In the genomic region with DNA sequence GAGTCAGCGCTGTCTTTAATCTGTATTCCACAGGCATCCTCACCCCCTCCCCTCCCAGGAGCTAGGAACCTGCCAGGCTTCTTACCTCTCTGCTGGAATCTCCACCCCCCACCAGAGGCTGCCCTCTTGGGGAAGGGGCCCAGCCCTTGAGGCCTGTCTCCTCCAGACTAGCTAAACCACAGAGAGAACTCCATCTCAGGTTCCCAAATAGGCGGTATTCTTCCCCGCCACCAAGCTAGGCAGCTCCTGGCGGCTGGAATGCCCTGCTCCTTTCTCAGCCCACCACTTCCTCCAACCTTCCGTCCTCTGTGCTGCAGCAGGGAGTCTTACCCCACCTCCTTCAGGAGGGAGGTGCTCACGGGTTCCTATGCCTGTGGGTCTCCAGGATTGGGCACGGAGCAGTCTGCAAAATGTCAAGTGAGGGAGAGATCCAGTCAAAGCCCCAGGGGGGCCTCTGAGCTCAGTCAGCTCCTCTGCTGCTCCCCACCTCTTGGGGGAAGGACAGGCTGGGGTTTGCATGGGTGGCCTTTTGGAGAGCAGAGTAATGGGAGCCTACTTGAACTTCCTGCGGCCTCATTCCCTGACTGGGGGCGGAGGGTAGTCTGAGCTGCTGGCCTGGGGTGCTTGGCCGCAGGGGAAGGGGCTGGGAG, we compare ENCODE assay signal across 9 cellular contexts. TPM values are rescaled to one million over a fixed set of nuclear protein-coding genes. Genes with fewer than 3 reads are reported as not detected.
DNase-seq lines count a peak whose midpoint lies in the region; ATAC-seq and TF ChIP-seq lines count a peak whose summit lies in the region.
"Had no signal": no experiment of that assay in that cellular context is flagged by ENCODE, and none has a peak within 500 bp of the region (broad histone marks: within the 10 kb centered on the region; RNA-seq: fewer than 3 reads in every experiment).

No MANE protein-coding gene starts in this region.

- peaks cover 77% of the 10 kb centered on the region for H3K79me2 ChIP-seq in mammary epithelial cell (ENCODE audit: insufficient read depth, low read length)
- no peaks in the 10 kb centered on the region for H3K79me2 ChIP-seq in mesendoderm (ENCODE audit: control insufficient read depth, insufficient read depth, low read length)

- no peaks in the 10 kb centered on the region for H3K27me3 ChIP-seq in mammary epithelial cell (ENCODE audit: insufficient read depth, low read length)
- no peaks in the 10 kb centered on the region for H3K27me3 ChIP-seq in mesendoderm (ENCODE audit: insufficient read depth, low read length, poor library complexity)
- H3K27me3 ChIP-seq: pancreas had no signal

- ATAC-seq in HG02884 (IDR thresholded peaks at IDR 0.05; ENCODE audit: unreplicated experiment): no peak
- no peak for ATAC-seq in HG03469 (IDR thresholded peaks at IDR 0.05; ENCODE audit: unreplicated experiment)

- H2BK5ac ChIP-seq in mesendoderm (ENCODE audit: low read length): no peak overlapping the region

- DNase-seq in CD1c-positive myeloid dendritic cell (ENCODE audit: extremely low spot score) (peak; percentile 4), HT-29 (ENCODE audit: low spot score) (peak; percentile 59), mammary epithelial cell (no peak), mesendoderm (peak; percentile 98), mesenteric fat pad (ENCODE audit: low spot score) (no peak), NCI-H774 (lab: John Stamatoyannopoulos, UW) (no peak)

- dilution Hi-C loops in mammary epithelial cell (cut with HindIII; ENCODE audit: low sequenced_read_pairs): no loop called here

- in situ Hi-C loops in mammary epithelial cell (cut with MboI; ENCODE audit: low sequenced_read_pairs in 2 of 2): loop anchor here in 1 of 2 donors (25.0 kb wide), 1 partner anchor 419 kb away; no protein-coding TSS in a partner anchor

- peak overlapping the region; percentile 96 for H3K56ac ChIP-seq in mesendoderm (ENCODE audit: low read length)

- H3K4me1 ChIP-seq in mammary epithelial cell (ENCODE audit: insufficient read depth, low read length) (peaks cover 45% of the 10 kb centered on the region), mesendoderm (ENCODE audit: control insufficient read depth, low read depth, low read length) (peaks cover 8% of the 10 kb centered on the region)

- TF ChIP-seq CTCF in mammary epithelial cell (conservative IDR thresholded peaks at IDR 0.05 in 1 of 2, IDR thresholded peaks at IDR 0.05 in 1 of 2; ENCODE audit: extremely low read depth in 1 of 2, insufficient read depth in 1 of 2, low read depth in 1 of 2, low read length in 2 of 2): peak; percentile 26 to 41

- H3K9ac ChIP-seq in mammary epithelial cell (ENCODE audit: insufficient read depth, low read length) (peak overlapping the region; percentile 16), mesendoderm (ENCODE audit: low read length) (peak overlapping the region; percentile 70)

- H2AFZ ChIP-seq in mammary epithelial cell (ENCODE audit: low read depth, low read length): no peak overlapping the region

- H3K4ac ChIP-seq in mesendoderm (ENCODE audit: low read depth, low read length): no peak overlapping the region

- no peak overlapping the region for H3K23ac ChIP-seq in mesendoderm (ENCODE audit: low read length)

- BruUV-seq in mammary epithelial cell (replicated peaks; lab: Mats Ljungman, UMichigan): no TSS peak

- H3K9me3 ChIP-seq in mammary epithelial cell (replicated peaks; ENCODE audit: insufficient read depth, low read length): no peaks in the 10 kb centered on the region
- H3K9me3 ChIP-seq: pancreas had no signal

- WGBS in mammary epithelial cell (ENCODE audit: low coverage, missing lambda C conversion rate): 3% methylated on average over 6 of the region's 10 CpGs
- WGBS in mesendoderm (ENCODE audit: extremely low coverage, insufficient coverage, low lambda C conversion rate): no CpG with 5 or more reads among the region's 10 CpGs

- H2BK15ac ChIP-seq in mesendoderm (replicated peaks; ENCODE audit: low read depth): no peak overlapping the region

- CTCF ChIA-PET in mammary epithelial cell (lab: Charles Lee; ENCODE audit: low non-redundant PET): no interaction called here

- H4K8ac ChIP-seq in mesendoderm (ENCODE audit: low read depth, low read length): no peak overlapping the region

- no peak overlapping the region for H4K5ac ChIP-seq in mesendoderm (ENCODE audit: low read length)

- H3K18ac ChIP-seq in mesendoderm (ENCODE audit: low read length): peak overlapping the region; percentile 62

- no peak overlapping the region for H2BK120ac ChIP-seq in mesendoderm (ENCODE audit: low read depth, low read length)

- H3K4me3 ChIP-seq in mammary epithelial cell (replicated peaks in 1 of 3; ENCODE audit: insufficient read depth in 1 of 3, low read depth in 2 of 3, low read length in 3 of 3): peak overlapping the region in 1 of 3 experiments; percentile 37
- no peak overlapping the region for H3K4me3 ChIP-seq in mesendoderm (ENCODE audit: low read length)

- peaks cover 9% of the 10 kb centered on the region for H4K20me1 ChIP-seq in mammary epithelial cell (ENCODE audit: insufficient read depth, low read length)

- intact Hi-C loops in mammary epithelial cell (cut with micrococcal nuclease): loop anchor here (1.0 kb wide), 1 partner anchor 138 kb away; no protein-coding TSS in a partner anchor

- H3K79me1 ChIP-seq in mesendoderm (ENCODE audit: low read length): no peaks in the 10 kb centered on the region

- H3K36me3 ChIP-seq in mammary epithelial cell (ENCODE audit: insufficient read depth, low read length) (no peaks in the 10 kb centered on the region), mesendoderm (ENCODE audit: control insufficient read depth, insufficient read depth, low read length) (no peaks in the 10 kb centered on the region)
- H3K36me3 ChIP-seq: pancreas had no signal

- no peak overlapping the region for H2AK5ac ChIP-seq in mesendoderm (ENCODE audit: low read length)

- H3K4me2 ChIP-seq in mammary epithelial cell (ENCODE audit: insufficient read depth, low read depth, low read length): peak overlapping the region; percentile 88
- peak overlapping the region; percentile 68 for H3K4me2 ChIP-seq in mesendoderm (ENCODE audit: low read length)

- H3K27ac ChIP-seq in mammary epithelial cell (ENCODE audit: insufficient read depth, low read depth, low read length): peak overlapping the region; percentile 12
- peak overlapping the region; percentile 55 for H3K27ac ChIP-seq in mesendoderm (ENCODE audit: low read depth, low read length)

RNA-seq across cellular contexts. Expression of a gene that starts 55.7 kb away (rescaled TPM):
- 296 and 304 TPM in 2 replicates for total RNA-seq in HT-29 (2014; rRNA removed; shearing (Covaris generic))
- total RNA-seq in mammary epithelial cell (100 to 1,000 TPM; 109 to 173 TPM), mesenteric fat pad (39.9 TPM)
- polyA plus RNA-seq in mammary epithelial cell: 71.5 TPM
- polyA minus RNA-seq in mammary epithelial cell: 152 TPM
- 59.1 TPM for polyA plus RNA-seq in mesendoderm (2013, experiment 1 of 2)
- polyA plus RNA-seq in mesendoderm (2013, experiment 2 of 2): 55.4 TPM

Comparison
In these comparisons a context has a peak if more than half of its experiments do, and no peak if none do; other contexts are left out.
1. DNase-seq: peak in CD1c-positive myeloid dendritic cell (single experiment), HT-29 (single experiment) and mesendoderm (single experiment); none in mammary epithelial cell (single experiment), mesenteric fat pad (single experiment) and NCI-H774 (single experiment).